In genomic region chr11:33396361-33396760, GRCh38 we compare ENCODE assay signal across 29 cellular contexts. TPM values are rescaled to one million over a fixed set of nuclear protein-coding genes. Genes with fewer than 3 reads are reported as not detected.
"Had no signal": no experiment of that assay in that cellular context is flagged by ENCODE, and none has a peak within 500 bp of the region (broad histone marks: within the 10 kb centered on the region; RNA-seq: fewer than 3 reads in every experiment).

No MANE protein-coding gene starts in this region.

- H3K4me1 ChIP-seq: stomach, suprapubic skin, testis, thyroid gland, tibial artery, tibial nerve, transverse colon, upper lobe of left lung, upper lobe of right lung, uterus, vagina had no signal

- H3K4me3 Mint-ChIP-seq: stimulated activated effector memory CD8-positive, alpha-beta T cell treated with anti-CD3 and anti-CD28 coated beads, Interleukin-12 subunit alpha, Interleukin-12 subunit beta, amount 100 ng/mL, for 72 hours; stimulated activated memory B cell treated with anti-CD40 and anti-IgM and Interleukin-4, amounts not matched to agents 10 μg/mL and 1 μg/mL and 100 μg/mL, for 72 hours; stimulated activated naive B cell treated with anti-CD40 and anti-IgM and Interleukin-4, amounts not matched to agents 10 μg/mL and 1 μg/mL and 100 μg/mL, for 72 hours; stimulated activated naive CD8-positive, alpha-beta T cell treated with anti-CD3 and anti-CD28 coated beads, Interleukin-15, amount 100 ng/mL, for 72 hours; stimulated activated naive CD8-positive, alpha-beta T cell treated with anti-CD3 and anti-CD28 coated beads, Interleukin-15, Interleukin-2, amounts not matched to agents 100 ng/mL and 50 ng/mL, for 24 hours; type B pancreatic cell had no signal

- H3K36me3 ChIP-seq: stomach, suprapubic skin, thoracic aorta, thyroid gland, tibial artery, tibial nerve, transverse colon, upper lobe of left lung, upper lobe of right lung, uterus, vagina had no signal

- H3K4me1 Mint-ChIP-seq: stimulated activated effector memory CD8-positive, alpha-beta T cell treated with anti-CD3 and anti-CD28 coated beads, Interleukin-12 subunit alpha, Interleukin-12 subunit beta, amount 100 ng/mL, for 72 hours; stimulated activated memory B cell treated with anti-CD40 and anti-IgM and Interleukin-4, amounts not matched to agents 10 μg/mL and 1 μg/mL and 100 μg/mL, for 72 hours; stimulated activated naive B cell treated with anti-CD40 and anti-IgM and Interleukin-4, amounts not matched to agents 10 μg/mL and 1 μg/mL and 100 μg/mL, for 72 hours; stimulated activated naive CD8-positive, alpha-beta T cell treated with anti-CD3 and anti-CD28 coated beads, Interleukin-15, amount 100 ng/mL, for 72 hours had no signal

- H3K27me3 ChIP-seq: suprapubic skin, testis, thyroid gland, tibial nerve, upper lobe of left lung, upper lobe of right lung, uterus, vagina had no signal

- H3K27ac Mint-ChIP-seq: stimulated activated effector memory CD8-positive, alpha-beta T cell treated with anti-CD3 and anti-CD28 coated beads, Interleukin-12 subunit alpha, Interleukin-12 subunit beta, amount 100 ng/mL, for 72 hours; stimulated activated memory B cell treated with anti-CD40 and anti-IgM and Interleukin-4, amounts not matched to agents 10 μg/mL and 1 μg/mL and 100 μg/mL, for 72 hours; stimulated activated naive B cell treated with anti-CD40 and anti-IgM and Interleukin-4, amounts not matched to agents 10 μg/mL and 1 μg/mL and 100 μg/mL, for 72 hours; stimulated activated naive CD8-positive, alpha-beta T cell treated with anti-CD3 and anti-CD28 coated beads, Interleukin-15, amount 100 ng/mL, for 72 hours; stimulated activated naive CD8-positive, alpha-beta T cell treated with anti-CD3 and anti-CD28 coated beads, Interleukin-15, Interleukin-2, amounts not matched to agents 100 ng/mL and 50 ng/mL, for 24 hours; type B pancreatic cell had no signal

- FAIRE-seq: urothelium cell line had no signal

- H3K27ac ChIP-seq: stomach, suprapubic skin, testis, thoracic aorta, thyroid gland, tibial artery, tibial nerve, transverse colon, upper lobe of left lung, upper lobe of right lung, uterus, vagina had no signal

- DNase-seq: stimulated activated CD4-positive, alpha-beta T cell treated with anti-CD3 and anti-CD28 coated beads, Interleukin-2, amount 100 ng/mL, for 48 hours; stimulated activated CD4-positive, alpha-beta T cell treated with anti-CD3 and anti-CD28 coated beads, Interleukin-4, amount 100 ng/mL, for 1 hour; stimulated activated CD4-positive, alpha-beta T cell treated with anti-CD3 and anti-CD28 coated beads, Interleukin-4, amount 100 ng/mL, for 24 hours; stimulated activated CD4-positive, alpha-beta T cell treated with anti-CD3 and anti-CD28 coated beads, Interleukin-4, amount 100 ng/mL, for 4 hours; stimulated activated CD8-positive, alpha-beta memory T cell treated with anti-CD3 and anti-CD28 coated beads, Interleukin-4, amount 100 ng/mL, for 48 hours; stimulated activated naive B cell treated with anti-CD40 and anti-IgM and Interleukin-4, amounts not matched to agents 10 μg/mL and 1 μg/mL and 100 μg/mL, for 72 hours; stimulated activated naive CD4-positive, alpha-beta T cell; stimulated activated naive CD4-positive, alpha-beta T cell treated with Interleukin-2 at 50 U/mL for 16 hours; stimulated activated naive CD8-positive, alpha-beta T cell treated with anti-CD3 and anti-CD28 coated beads, Interleukin-15, amount 100 ng/mL, for 72 hours; stimulated activated naive CD8-positive, alpha-beta T cell treated with anti-CD3 and anti-CD28 coated beads, Interleukin-15, Interleukin-2, amounts not matched to agents 100 U/mL and 50 U/mL, for 24 hours; stomach; substantia nigra; testis; thyroid gland; tibial artery; transverse colon; trophoblast cell; upper lobe of left lung; upper lobe of right lung; uterus had no signal

- H3K36me3 Mint-ChIP-seq: stimulated activated effector memory CD8-positive, alpha-beta T cell treated with anti-CD3 and anti-CD28 coated beads, Interleukin-12 subunit alpha, Interleukin-12 subunit beta, amount 100 ng/mL, for 72 hours; stimulated activated memory B cell treated with anti-CD40 and anti-IgM and Interleukin-4, amounts not matched to agents 10 μg/mL and 1 μg/mL and 100 μg/mL, for 72 hours; stimulated activated naive B cell treated with anti-CD40 and anti-IgM and Interleukin-4, amounts not matched to agents 10 μg/mL and 1 μg/mL and 100 μg/mL, for 72 hours; type B pancreatic cell had no signal

- H3K9me3 Mint-ChIP-seq: stimulated activated effector memory CD8-positive, alpha-beta T cell treated with anti-CD3 and anti-CD28 coated beads, Interleukin-12 subunit alpha, Interleukin-12 subunit beta, amount 100 ng/mL, for 72 hours; stimulated activated memory B cell treated with anti-CD40 and anti-IgM and Interleukin-4, amounts not matched to agents 10 μg/mL and 1 μg/mL and 100 μg/mL, for 72 hours; stimulated activated naive B cell treated with anti-CD40 and anti-IgM and Interleukin-4, amounts not matched to agents 10 μg/mL and 1 μg/mL and 100 μg/mL, for 72 hours; stimulated activated naive CD8-positive, alpha-beta T cell treated with anti-CD3 and anti-CD28 coated beads, Interleukin-15, amount 100 ng/mL, for 72 hours; stimulated activated naive CD8-positive, alpha-beta T cell treated with anti-CD3 and anti-CD28 coated beads, Interleukin-15, Interleukin-2, amounts not matched to agents 100 ng/mL and 50 ng/mL, for 24 hours; type B pancreatic cell had no signal

- H3K27me3 Mint-ChIP-seq: stimulated activated memory B cell treated with anti-CD40 and anti-IgM and Interleukin-4, amounts not matched to agents 10 μg/mL and 1 μg/mL and 100 μg/mL, for 72 hours; type B pancreatic cell had no signal

- ATAC-seq: stimulated activated effector memory CD8-positive, alpha-beta T cell treated with anti-CD3 and anti-CD28 coated beads, Interleukin-12 subunit alpha, Interleukin-12 subunit beta, amount 100 ng/mL, for 72 hours; stimulated activated memory B cell treated with anti-CD40 and anti-IgM and Interleukin-4, amounts not matched to agents 10 μg/mL and 1 μg/mL and 100 μg/mL, for 72 hours; stimulated activated naive B cell treated with anti-CD40 and anti-IgM and Interleukin-4, amounts not matched to agents 10 μg/mL and 1 μg/mL and 100 μg/mL, for 72 hours; stimulated activated naive CD8-positive, alpha-beta T cell treated with anti-CD3 and anti-CD28 coated beads, Interleukin-15, amount 100 ng/mL, for 72 hours; stimulated activated naive CD8-positive, alpha-beta T cell treated with anti-CD3 and anti-CD28 coated beads, Interleukin-15, Interleukin-2, amounts not matched to agents 100 U/mL and 50 U/mL, for 24 hours; upper lobe of right lung had no signal

- H3K4me3 ChIP-seq: stomach, suprapubic skin, testis, thoracic aorta, thyroid gland, tibial artery, tibial nerve, transverse colon, upper lobe of left lung, upper lobe of right lung, uterus, vagina had no signal

- H3K9me3 ChIP-seq: stomach, suprapubic skin, testis, thoracic aorta, thyroid gland, tibial artery, tibial nerve, transverse colon, upper lobe of left lung, upper lobe of right lung, uterus, vagina had no signal

RNA-seq across cellular contexts. Expression of gene KIAA1549L, which starts 20.5 kb away (rescaled TPM):
- total RNA-seq: upper lobe of right lung had no signal
